Comparison of ENCODE assay signal across 8 cellular contexts in genomic region chr1:27872802-27873665, GRCh38. TPM values are rescaled to one million over a fixed set of nuclear protein-coding genes. Genes with fewer than 3 reads are reported as not detected.
A peak's percentile ranks its signal among the peaks of the same experiment; 100 is the strongest.
DNase-seq lines count a peak whose midpoint lies in the region; ATAC-seq, FAIRE-seq and TF ChIP-seq lines count a peak whose summit lies in the region.

No MANE protein-coding gene starts in this region.

- 17 to 30% methylated on average over 33 to 40 of the region's 40 CpGs for WGBS in body of pancreas, 2 donors

- TF ChIP-seq CTCF in body of pancreas (IDR thresholded peaks at IDR 0.05), result no peak

- H3K36me3 ChIP-seq in body of pancreas (replicated peaks in 1 of 2; ENCODE audit: insufficient read depth in 1 of 2, low read depth in 2 of 2), result no peaks in the 10 kb centered on the region

- intact Hi-C loops in body of pancreas (cut with DNase I), result no loop called here

- H3K4me1 ChIP-seq in body of pancreas, result peaks cover 8% of the 10 kb centered on the region

- H3K9me3 ChIP-seq in body of pancreas, result no peaks in the 10 kb centered on the region

- peak in 1 of 3 donors; percentile 0 for TF ChIP-seq POLR2A in body of pancreas (IDR thresholded peaks at IDR 0.05)

- peak; percentile 5 for ATAC-seq in body of pancreas
- no peak for ATAC-seq in HG03460 (IDR thresholded peaks at IDR 0.05; ENCODE audit: unreplicated experiment)
- ATAC-seq in GM19035 (IDR thresholded peaks at IDR 0.05; ENCODE audit: unreplicated experiment), result no peak
- no peak for ATAC-seq in GM19351 (IDR thresholded peaks at IDR 0.05; ENCODE audit: unreplicated experiment)

- H3K27ac ChIP-seq in body of pancreas, result peak overlapping the region in 1 of 4 donors; percentile 73

- peak; percentile 90 for FAIRE-seq in GM19239 (lab: Jason Lieb, UNC)

- no peak for DNase-seq in GM19239 (ENCODE audit: insufficient read length, low spot score)
- DNase-seq in body of pancreas, result no peak
- DNase-seq in kidney tubule cell (ENCODE audit: low spot score), result peak; percentile 57
- DNase-seq in stimulated activated CD8-positive, alpha-beta memory T cell treated with anti-CD3 and anti-CD28 coated beads, Interleukin-4, amount 100 ng/mL, for 48 hours, result peak; percentile 67

- H3K27me3 ChIP-seq in body of pancreas, result no peaks in the 10 kb centered on the region

- H3K4me3 ChIP-seq in body of pancreas, result peak overlapping the region in 1 of 2 donors; percentile 46

TF ChIP-seq in PFSK-1, 5 proteins besides CTCF, POLR2A, EP300 and RAD21:
- TF ChIP-seq SIN3A (IDR thresholded peaks at IDR 0.05; ENCODE audit: borderline replicate concordance, insufficient read depth, low read length) (no peak), POLR2AphosphoS5 (IDR thresholded peaks at IDR 0.05; ENCODE audit: low read depth, low read length) (0 out of 2 replicates have a peak, but pooled peaks have one; percentile 11), FOXP2 (optimal IDR thresholded peaks at IDR 0.05; ENCODE audit: borderline replicate concordance, extremely low read depth, extremely low read length, insufficient read depth) (no peak)

RNA-seq across cellular contexts. Expression of gene THEMIS2, which starts 0.7 kb away (rescaled TPM):
- polyA plus RNA-seq in PFSK-1 (2012; ENCODE audit: insufficient read length, low read depth), result 14.9 TPM
- 10 to 100 TPM in 1 of 2 donors, 1 to 10 TPM in 1; 4.6 to 21.0 TPM for total RNA-seq in body of pancreas

RNA-seq across cellular contexts. Expression of gene RPA2, which starts 41.3 kb away (rescaled TPM):
- polyA plus RNA-seq in PFSK-1 (2012; ENCODE audit: insufficient read length, low read depth), result 42.1 TPM
- 10 to 100 TPM in 1 of 2 donors, 1 to 10 TPM in 1; 4.6 to 23.3 TPM for total RNA-seq in body of pancreas

RNA-seq across cellular contexts. Expression of gene PPP1R8, which starts 42.5 kb away (rescaled TPM):
- polyA plus RNA-seq in PFSK-1 (2012; ENCODE audit: insufficient read length, low read depth), result 51.2 TPM
- total RNA-seq in body of pancreas, result 10 to 100 TPM in 1 of 2 donors, 1 to 10 TPM in 1; 8.9 to 11.2 TPM

Comparison
In these comparisons a context has a peak if more than half of its experiments do, and no peak if none do; other contexts are left out.
1. DNase-seq: peak in kidney tubule cell (single experiment) and stimulated activated CD8-positive, alpha-beta memory T cell treated with anti-CD3 and anti-CD28 coated beads, Interleukin-4, amount 100 ng/mL, for 48 hours (single experiment); none in GM19239 (single experiment) and body of pancreas (0 of 4).